Comparison of ENCODE assay signal across 12 cellular contexts in the genomic region with DNA sequence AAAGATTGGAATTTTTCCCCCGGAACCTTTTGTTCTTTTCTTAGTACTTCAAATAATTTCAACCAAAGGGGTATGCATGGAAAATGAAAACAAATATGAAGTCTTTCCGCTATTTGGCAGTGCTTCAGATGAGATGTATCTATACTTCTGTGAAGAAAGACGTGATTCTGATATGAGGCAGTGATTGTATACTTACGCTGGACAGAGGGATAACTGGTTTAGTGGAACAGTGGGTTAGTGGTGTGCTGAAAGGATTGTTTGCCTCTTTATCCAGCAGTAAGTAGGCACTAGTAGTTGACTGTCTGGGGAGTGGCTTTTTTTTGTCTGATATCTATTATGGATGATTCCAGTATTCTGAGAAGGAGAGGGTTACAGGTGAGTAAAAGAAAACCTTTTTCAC.
A peak's percentile ranks its signal among the peaks of the same experiment; 100 is the strongest.
DNase-seq lines count a peak whose midpoint lies in the region; ATAC-seq and TF ChIP-seq lines count a peak whose summit lies in the region.
"Had no signal": no experiment of that assay in that cellular context is flagged by ENCODE, and none has a peak within 500 bp of the region (broad histone marks: within the 10 kb centered on the region; RNA-seq: fewer than 3 reads in every experiment).

No MANE protein-coding gene starts in this region.

- 0 out of 2 replicates have a peak, but pooled peaks cover 2% of the 10 kb centered on the region for H3K9me1 ChIP-seq in IMR-90 (ENCODE audit: insufficient read depth, low read length)

- dilution Hi-C loops in IMR-90 (cut with HindIII; ENCODE audit: low sequenced_read_pairs, unreplicated experiment): no loop called here

- no TSS peak for BruUV-seq in IMR-90 (replicated peaks; lab: Mats Ljungman, UMichigan)

- H3K9me3 ChIP-seq in BE2C (no peaks in the 10 kb centered on the region), IMR-90 (ENCODE audit: control insufficient read depth, insufficient read depth, low read length) (no peaks in the 10 kb centered on the region), muscle layer of duodenum (ENCODE audit: control insufficient read depth in 1 of 2, low read length in 2 of 2) (no peaks in the 10 kb centered on the region)

- H3K27ac ChIP-seq in IMR-90 (ENCODE audit: insufficient read depth, low read length) (no peak overlapping the region), muscle layer of duodenum (ENCODE audit: low read length) (no peak overlapping the region)

- no peak overlapping the region for H2AFZ ChIP-seq in IMR-90 (replicated peaks; ENCODE audit: low read length, poor library complexity)

- H3K27me3 ChIP-seq in BE2C (no peaks in the 10 kb centered on the region), IMR-90 (ENCODE audit: control insufficient read depth, insufficient read depth, low read length) (no peaks in the 10 kb centered on the region), muscle layer of duodenum (ENCODE audit: low read depth, low read length) (no peaks in the 10 kb centered on the region)

- no peak overlapping the region for H2BK15ac ChIP-seq in IMR-90 (ENCODE audit: low read depth, low read length)

- no peak overlapping the region for H3K4me3 Mint-ChIP-seq in activated CD8-positive, alpha-beta T cell treated with anti-CD3 and anti-CD28 coated beads, Interleukin-2, amount 10 ng/mL, durations not matched to agents 7 days and 5 days
- H3K4me3 Mint-ChIP-seq: activated CD8-positive, alpha-beta T cell treated with anti-CD3 and anti-CD28 coated beads for 36 hours; H9; stimulated activated effector memory CD8-positive, alpha-beta T cell treated with anti-CD3 and anti-CD28 coated beads, Interleukin-12 subunit alpha, Interleukin-12 subunit beta, amount 100 ng/mL, for 72 hours had no signal

- no peak overlapping the region for H2BK120ac ChIP-seq in IMR-90 (ENCODE audit: low read depth, low read length)

- H3K9ac ChIP-seq in IMR-90 (ENCODE audit: low read depth, low read length): peak overlapping the region; percentile 73; the same call in 1 of the 2 replicates

- H3K14ac ChIP-seq in IMR-90 (replicated peaks; ENCODE audit: low read depth, low read length): peak overlapping the region; percentile 34; the same call in 1 of the 2 replicates

- H3K27ac Mint-ChIP-seq in activated CD8-positive, alpha-beta T cell treated with anti-CD3 and anti-CD28 coated beads, Interleukin-2, amount 10 ng/mL, durations not matched to agents 7 days and 5 days: no peak overlapping the region
- H3K27ac Mint-ChIP-seq: activated CD8-positive, alpha-beta T cell treated with anti-CD3 and anti-CD28 coated beads for 36 hours; stimulated activated effector memory CD8-positive, alpha-beta T cell treated with anti-CD3 and anti-CD28 coated beads, Interleukin-12 subunit alpha, Interleukin-12 subunit beta, amount 100 ng/mL, for 72 hours had no signal

- 0 out of 2 replicates have a peak overlapping the region, but pooled peaks have one; percentile 43 for H3K23ac ChIP-seq in IMR-90 (ENCODE audit: low read depth, low read length)

- H3K4ac ChIP-seq in IMR-90 (ENCODE audit: low read depth, low read length): no peak overlapping the region

- TF ChIP-seq RAD21 in IMR-90 (IDR thresholded peaks at IDR 0.05; ENCODE audit: low read length): no peak

- no peak overlapping the region for H3K18ac ChIP-seq in IMR-90 (ENCODE audit: low read depth, low read length)

- no peak overlapping the region for H4K91ac ChIP-seq in IMR-90 (ENCODE audit: insufficient read depth, low read depth, low read length)

- no peaks in the 10 kb centered on the region for H3K36me3 Mint-ChIP-seq in activated CD8-positive, alpha-beta T cell treated with anti-CD3 and anti-CD28 coated beads, Interleukin-2, amount 10 ng/mL, durations not matched to agents 7 days and 5 days (ENCODE audit: low read depth)
- H3K36me3 Mint-ChIP-seq: stimulated activated effector memory CD8-positive, alpha-beta T cell treated with anti-CD3 and anti-CD28 coated beads, Interleukin-12 subunit alpha, Interleukin-12 subunit beta, amount 100 ng/mL, for 72 hours had no signal

- WGBS in IMR-90 (ENCODE audit: extremely low coverage in 2 of 2, insufficient read length in 1 of 2), 2 experiments: no CpG with 5 or more reads among the region's 4 CpGs

- H3K79me1 ChIP-seq in IMR-90 (ENCODE audit: low read depth in 1 of 2, low read length in 2 of 2): peaks cover 16 to 61% of the 10 kb centered on the region in 2 experiments

- H3K56ac ChIP-seq in IMR-90 (ENCODE audit: extremely low read depth, insufficient read depth, low read length): peak overlapping the region; percentile 16; the same call in 1 of the 2 replicates

- H4K20me1 ChIP-seq in IMR-90 (ENCODE audit: insufficient read depth, low read length): no peaks in the 10 kb centered on the region

- peak overlapping the region; percentile 56; the same call in 1 of the 2 replicates for H2AK5ac ChIP-seq in IMR-90 (ENCODE audit: low read depth, low read length)

- POLR2A ChIA-PET in IMR-90 (lab: Charles Lee; ENCODE audit: unreplicated experiment): no interaction called here
- POLR2A ChIA-PET in activated CD8-positive, alpha-beta T cell treated with anti-CD3 and anti-CD28 coated beads, Interleukin-2, amount 10 ng/mL, durations not matched to agents 7 days and 5 days (lab: Charles Lee): no interaction called here

- H4K5ac ChIP-seq in IMR-90 (ENCODE audit: low read depth, low read length): no peak overlapping the region

- H4K8ac ChIP-seq in IMR-90 (ENCODE audit: low read depth in 2 of 2, low read length in 2 of 2): no peak overlapping the region

- no peak overlapping the region for H2BK5ac ChIP-seq in IMR-90 (ENCODE audit: low read depth, low read length, poor library complexity, severe bottlenecking)

- peaks cover 3% of the 10 kb centered on the region for H3K27me3 Mint-ChIP-seq in activated CD8-positive, alpha-beta T cell treated with anti-CD3 and anti-CD28 coated beads, Interleukin-2, amount 10 ng/mL, durations not matched to agents 7 days and 5 days (ENCODE audit: low read depth)
- H3K27me3 Mint-ChIP-seq: activated CD8-positive, alpha-beta T cell treated with anti-CD3 and anti-CD28 coated beads for 36 hours had no signal

- peak; percentile 80 for ATAC-seq in IMR-90 (ENCODE audit: low read depth)
- ATAC-seq in activated CD8-positive, alpha-beta T cell treated with anti-CD3 and anti-CD28 coated beads, Interleukin-2, amount 10 ng/mL, durations not matched to agents 7 days and 5 days: no peak
- ATAC-seq: activated CD8-positive, alpha-beta T cell treated with anti-CD3 and anti-CD28 coated beads for 36 hours; stimulated activated effector memory CD8-positive, alpha-beta T cell treated with anti-CD3 and anti-CD28 coated beads, Interleukin-12 subunit alpha, Interleukin-12 subunit beta, amount 100 ng/mL, for 72 hours had no signal

- peaks cover 10% of the 10 kb centered on the region for H3K4me1 Mint-ChIP-seq in activated CD8-positive, alpha-beta T cell treated with anti-CD3 and anti-CD28 coated beads, Interleukin-2, amount 10 ng/mL, durations not matched to agents 7 days and 5 days (ENCODE audit: low read depth)

- CTCF ChIA-PET in IMR-90 (lab: Yijun Ruan, JAX): no interaction called here
- CTCF ChIA-PET in activated CD8-positive, alpha-beta T cell treated with anti-CD3 and anti-CD28 coated beads, Interleukin-2, amount 10 ng/mL, durations not matched to agents 7 days and 5 days (lab: Charles Lee): no interaction called here

- no peak for TF ChIP-seq POLR2A in IMR-90 (IDR thresholded peaks at IDR 0.05; ENCODE audit: low read depth, low read length)

- H3K4me1 ChIP-seq in BE2C (0 out of 2 replicates have a peak, but pooled peaks cover 2% of the 10 kb centered on the region), IMR-90 (ENCODE audit: control insufficient read depth, insufficient read depth, low read length) (peaks cover 8% of the 10 kb centered on the region; the same call in 1 of the 2 replicates), muscle layer of duodenum (ENCODE audit: control insufficient read depth in 1 of 2, insufficient read depth in 2 of 2, low read length in 2 of 2) (peaks cover 0 to 10% of the 10 kb centered on the region in 2 donors)

- intact Hi-C loops in IMR-90 (cut with micrococcal nuclease): no loop called here

- in situ Hi-C loops in IMR-90 (cut with MboI; ENCODE audit: low sequenced_read_pairs): no loop called here

- H3K4me3 ChIP-seq in BE2C (ENCODE audit: low read depth, low read length) (peak overlapping the region; percentile 63), IMR-90 (ENCODE audit: insufficient read depth, low read depth, low read length) (peak overlapping the region; percentile 73), muscle layer of duodenum (ENCODE audit: low read depth in 1 of 2, low read length in 2 of 2) (peak overlapping the region; percentile 52 to 56)

- TF ChIP-seq CTCF in BE2C (IDR thresholded peaks at IDR 0.05; ENCODE audit: low read depth, low read length): no peak
- no peak for TF ChIP-seq CTCF in IMR-90 (conservative IDR thresholded peaks at IDR 0.05; ENCODE audit: low read depth, low read length)

- H3K4me2 ChIP-seq in IMR-90 (ENCODE audit: low read depth, low read length): peak overlapping the region; percentile 100

- no peak overlapping the region for H2BK20ac ChIP-seq in IMR-90 (ENCODE audit: low read depth, low read length)

- DNase-seq in BE2C (no peak), IMR-90 (peak; percentile 46), cerebellar cortex (ENCODE audit: low spot score) (peak; percentile 37), HCEC 1CT (no peak), DMS 273 (lab: John Stamatoyannopoulos, UW; ENCODE audit: unreplicated experiment) (no peak), HuH-7.5 (ENCODE audit: low spot score) (no peak)
- DNase-seq in activated CD8-positive, alpha-beta T cell treated with anti-CD3 and anti-CD28 coated beads, Interleukin-2, amount 10 ng/mL, durations not matched to agents 7 days and 5 days: no peak
- DNase-seq: activated CD8-positive, alpha-beta T cell treated with anti-CD3 and anti-CD28 coated beads for 36 hours; DMS53; H9 had no signal

- no peaks in the 10 kb centered on the region for H3K9me3 Mint-ChIP-seq in activated CD8-positive, alpha-beta T cell treated with anti-CD3 and anti-CD28 coated beads, Interleukin-2, amount 10 ng/mL, durations not matched to agents 7 days and 5 days (ENCODE audit: insufficient read depth)
- H3K9me3 Mint-ChIP-seq: activated CD8-positive, alpha-beta T cell treated with anti-CD3 and anti-CD28 coated beads for 36 hours; H9; stimulated activated effector memory CD8-positive, alpha-beta T cell treated with anti-CD3 and anti-CD28 coated beads, Interleukin-12 subunit alpha, Interleukin-12 subunit beta, amount 100 ng/mL, for 72 hours had no signal

- no peak overlapping the region for H2AK9ac ChIP-seq in IMR-90 (replicated peaks; ENCODE audit: low read depth, low read length, poor library complexity)

- H3K36me3 ChIP-seq in BE2C (no peaks in the 10 kb centered on the region), IMR-90 (ENCODE audit: control insufficient read depth, insufficient read depth, low read length) (no peaks in the 10 kb centered on the region), muscle layer of duodenum (ENCODE audit: control insufficient read depth in 1 of 2, insufficient read depth in 2 of 2, low read length in 2 of 2) (no peaks in the 10 kb centered on the region)

TF ChIP-seq in IMR-90, 13 proteins besides CTCF, POLR2A, EP300 and RAD21 (continues in another document):
- no peak for TF ChIP-seq CHD1 (IDR thresholded peaks at IDR 0.05; ENCODE audit: low read depth, low read length)
- no peak for TF ChIP-seq NFE2L2 (IDR thresholded peaks at IDR 0.05; ENCODE audit: low read depth, low read length)
- no peak for TF ChIP-seq MAFK (IDR thresholded peaks at IDR 0.05; ENCODE audit: low read depth, low read length)
- no peak for TF ChIP-seq BHLHE40 (IDR thresholded peaks at IDR 0.05; ENCODE audit: low read depth, low read length)

Comparison
In these comparisons a context has a peak if more than half of its experiments do, and no peak if none do; other contexts are left out.
1. DNase-seq: peak in IMR-90 (single experiment) and cerebellar cortex (single experiment); none in BE2C (single experiment), HCEC 1CT (single experiment), DMS 273 (single experiment), activated CD8-positive, alpha-beta T cell treated with anti-CD3 and anti-CD28 coated beads, Interleukin-2, amount 10 ng/mL, durations not matched to agents 7 days and 5 days (single experiment) and HuH-7.5 (single experiment).
2. Peak in every context shown above with its lines, with median percentiles within 50 percentile points of each other: H3K4me3 ChIP-seq.